19 cellular contexts compared by ENCODE assay signal in the genomic region with DNA sequence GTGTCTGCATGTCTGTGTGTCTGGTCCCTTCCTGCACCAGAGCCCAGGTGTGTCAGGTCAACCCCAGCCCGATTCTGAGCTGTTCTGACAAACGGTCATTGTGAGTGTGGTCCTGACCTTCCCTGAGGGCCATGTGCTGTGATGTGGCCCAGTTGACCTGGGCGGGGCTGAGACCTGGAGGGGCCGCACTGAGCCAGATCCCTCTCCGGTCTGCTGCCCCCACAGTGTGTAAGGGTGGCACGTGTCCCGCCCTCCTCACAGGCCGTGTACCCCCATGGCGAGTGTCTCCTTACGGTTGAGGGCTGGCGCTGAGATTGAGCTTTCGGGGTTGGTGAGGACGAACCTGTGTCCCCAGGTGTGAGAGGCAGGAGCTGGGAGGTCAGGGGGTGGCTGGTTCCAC.
"Had no signal": no experiment of that assay in that cellular context is flagged by ENCODE, and none has a peak within 500 bp of the region (broad histone marks: within the 10 kb centered on the region; RNA-seq: fewer than 3 reads in every experiment).

No MANE protein-coding gene starts in this region.

- H3K4me3 Mint-ChIP-seq: activated T-helper 1 cell treated with anti-CD3 and anti-CD28 coated beads, Interleukin-12 subunit alpha, Interleukin-12 subunit beta, Interleukin-2, Interleukin-4 antibody, amounts not matched to agents 30 ng/mL and 10 ng/mL and 1 ng/mL, durations not matched to agents 14 hours and 24 hours and 36 hours; effector memory CD8-positive, alpha-beta T cell; natural killer cell; stimulated activated effector memory CD8-positive, alpha-beta T cell treated with anti-CD3 and anti-CD28 coated beads, Interleukin-12 subunit alpha, Interleukin-12 subunit beta, amount 100 ng/mL, for 72 hours had no signal

- H3K27ac Mint-ChIP-seq: activated T-helper 1 cell treated with anti-CD3 and anti-CD28 coated beads, Interleukin-12 subunit alpha, Interleukin-12 subunit beta, Interleukin-2, Interleukin-4 antibody, amounts not matched to agents 30 ng/mL and 10 ng/mL and 1 ng/mL, durations not matched to agents 14 hours and 24 hours and 36 hours; effector memory CD8-positive, alpha-beta T cell; natural killer cell; stimulated activated effector memory CD8-positive, alpha-beta T cell treated with anti-CD3 and anti-CD28 coated beads, Interleukin-12 subunit alpha, Interleukin-12 subunit beta, amount 100 ng/mL, for 72 hours had no signal

- H3K9me3 ChIP-seq: adrenal gland, gastroesophageal sphincter, mucosa of descending colon, ovary, SJCRH30, tibial nerve had no signal

- H3K4me3 ChIP-seq: adrenal gland, gastroesophageal sphincter, mucosa of descending colon, ovary, SJCRH30, smooth muscle cell, tibial nerve had no signal

- H3K27ac ChIP-seq: adrenal gland, epithelial cell of prostate, gastroesophageal sphincter, ovary, SJCRH30, tibial nerve had no signal

- H3K4me2 ChIP-seq: smooth muscle cell had no signal

- H3K9me3 Mint-ChIP-seq: activated T-helper 1 cell treated with anti-CD3 and anti-CD28 coated beads, Interleukin-12 subunit alpha, Interleukin-12 subunit beta, Interleukin-2, Interleukin-4 antibody, amounts not matched to agents 30 ng/mL and 10 ng/mL and 1 ng/mL, durations not matched to agents 14 hours and 24 hours and 36 hours; effector memory CD8-positive, alpha-beta T cell; natural killer cell; stimulated activated effector memory CD8-positive, alpha-beta T cell treated with anti-CD3 and anti-CD28 coated beads, Interleukin-12 subunit alpha, Interleukin-12 subunit beta, amount 100 ng/mL, for 72 hours had no signal

- H3K27me3 ChIP-seq: adrenal gland, ovary, SJCRH30 had no signal

- H3K4me1 ChIP-seq: SJCRH30 had no signal

- ATAC-seq: effector memory CD8-positive, alpha-beta T cell; gastroesophageal sphincter; mucosa of descending colon; natural killer cell; stimulated activated effector memory CD8-positive, alpha-beta T cell treated with anti-CD3 and anti-CD28 coated beads, Interleukin-12 subunit alpha, Interleukin-12 subunit beta, amount 100 ng/mL, for 72 hours had no signal

- H3K36me3 Mint-ChIP-seq: natural killer cell; stimulated activated effector memory CD8-positive, alpha-beta T cell treated with anti-CD3 and anti-CD28 coated beads, Interleukin-12 subunit alpha, Interleukin-12 subunit beta, amount 100 ng/mL, for 72 hours had no signal

- H3K36me3 ChIP-seq: adrenal gland, gastroesophageal sphincter, ovary, SJCRH30, tibial nerve had no signal

- DNase-seq: activated CD4-positive, alpha-beta T cell treated with anti-CD3 and anti-CD28 coated beads, Interleukin-2, amount 50 U/mL, for 4 hours; activated CD4-positive, CD25-positive, alpha-beta regulatory T cell treated with anti-CD3 and anti-CD28 coated beads, Interleukin-2, amount 50 U/mL, for 72 hours; activated CD8-positive, alpha-beta memory T cell treated with anti-CD3 and anti-CD28 coated beads, Interleukin-2, amount 50 U/mL, for 4 hours; activated naive CD4-positive, alpha-beta T cell treated with anti-CD3 and anti-CD28 coated beads, Interleukin-2, amount 50 U/mL, for 16 hours; central memory CD4-positive, alpha-beta T cell; cortex of kidney; effector memory CD8-positive, alpha-beta T cell; mucosa of descending colon; natural killer cell; ovary; SJCRH30; SW 1271 had no signal
